22 cellular contexts compared by ENCODE assay signal in the genomic region with DNA sequence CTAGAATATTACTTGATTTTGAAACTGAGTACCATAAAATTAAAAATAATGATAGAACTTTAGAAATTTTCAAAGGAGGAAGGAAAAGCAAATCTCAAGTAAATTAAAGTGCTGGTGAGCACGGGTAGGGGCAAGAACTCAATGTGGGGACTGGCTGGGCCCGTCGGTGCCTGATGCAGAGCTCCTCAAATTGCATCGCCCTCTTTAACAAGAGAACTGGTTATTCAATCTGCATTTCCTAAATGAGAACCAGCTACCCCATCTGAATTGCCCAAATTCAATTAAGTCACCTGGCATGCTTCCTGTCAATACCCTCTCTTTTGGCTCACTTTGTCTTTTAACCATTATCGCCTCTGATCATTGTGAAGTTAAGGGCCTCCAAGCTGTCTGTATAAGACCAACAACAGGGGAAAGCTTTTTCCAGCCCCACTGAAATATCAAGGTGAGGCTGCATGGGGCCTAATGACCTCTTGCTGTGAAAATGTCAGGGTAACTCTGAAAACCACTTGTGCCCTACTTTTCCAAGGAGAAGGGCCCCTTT.
A peak's percentile ranks its signal among the peaks of the same experiment; 100 is the strongest.
DNase-seq lines count a peak whose midpoint lies in the region; ATAC-seq and TF ChIP-seq lines count a peak whose summit lies in the region.
"Had no signal": no experiment of that assay in that cellular context is flagged by ENCODE, and none has a peak within 500 bp of the region (broad histone marks: within the 10 kb centered on the region; RNA-seq: fewer than 3 reads in every experiment).

No MANE protein-coding gene starts in this region.

- H3K4me3 ChIP-seq in GM23338 (no peak overlapping the region), HUES64 (ENCODE audit: low read length) (no peak overlapping the region), iPS-18a (ENCODE audit: low read length) (peak overlapping the region; percentile 0)
- H3K4me3 ChIP-seq: A549, K562, MG63 had no signal

- peak; percentile 38 for DNase-seq in GM23338 (ENCODE audit: low spot score)
- peak; percentile 81 for DNase-seq in SK-N-DZ (ENCODE audit: low spot score)
- no peak for DNase-seq in activated naive CD4-positive, alpha-beta T cell treated with anti-CD3 and anti-CD28 coated beads, Interleukin-2, amount 50 U/mL, for 72 hours (ENCODE audit: low spot score in 2 of 2)
- DNase-seq in stimulated activated effector memory CD8-positive, alpha-beta T cell treated with anti-CD3 and anti-CD28 coated beads, Interleukin-12 subunit alpha, Interleukin-12 subunit beta, amount 100 ng/mL, for 72 hours (ENCODE audit: low spot score in 2 of 2) = no peak
- no peak for DNase-seq in activated CD4-positive, alpha-beta T cell treated with anti-CD3 and anti-CD28 coated beads, Interleukin-2, amount 50 U/mL, for 1 hour
- DNase-seq: DMS53, H7, HFFc6, MG63, NCI-H2029 treated with DMSO at 0.1 percent for 48 hours, NCI-H510A treated with DMSO at 0.1 percent for 48 hours, NCI-H748 treated with DMSO at 0.1 percent for 48 hours, SIG-M5, T-helper 1 cell had no signal

- no peaks in the 10 kb centered on the region for H3K27me3 ChIP-seq in GM23338 (ENCODE audit: insufficient read depth)
- H3K27me3 ChIP-seq in HUES64 (ENCODE audit: insufficient read depth, low read length) = peaks cover 5% of the 10 kb centered on the region; the same call in 1 of the 2 replicates
- H3K27me3 ChIP-seq in iPS-18a (ENCODE audit: control insufficient read depth, insufficient read depth, low read length) = peaks cover 3% of the 10 kb centered on the region
- H3K27me3 ChIP-seq: MG63 had no signal

- H3K79me2 ChIP-seq in GM23338 (replicated peaks; ENCODE audit: insufficient read depth) = no peaks in the 10 kb centered on the region

- H3K9me3 ChIP-seq in HUES64 (ENCODE audit: insufficient read depth, low read depth, low read length) (no peaks in the 10 kb centered on the region), iPS-18a (ENCODE audit: control insufficient read depth, low read depth, low read length) (no peaks in the 10 kb centered on the region)
- H3K9me3 ChIP-seq: A549 had no signal

- H3K9me3 Mint-ChIP-seq in GM23338 = no peaks in the 10 kb centered on the region
- no peaks in the 10 kb centered on the region for H3K9me3 Mint-ChIP-seq in activated naive CD4-positive, alpha-beta T cell treated with anti-CD3 and anti-CD28 coated beads, Interleukin-2, amount 50 U/mL, for 72 hours
- H3K9me3 Mint-ChIP-seq in stimulated activated effector memory CD8-positive, alpha-beta T cell treated with anti-CD3 and anti-CD28 coated beads, Interleukin-12 subunit alpha, Interleukin-12 subunit beta, amount 100 ng/mL, for 72 hours = no peaks in the 10 kb centered on the region
- H3K9me3 Mint-ChIP-seq: CD14-positive monocyte, HFFc6 had no signal

- no peak for TF ChIP-seq CTCF in GM23338 (conservative IDR thresholded peaks at IDR 0.05; ENCODE audit: low read depth in 2 of 2)

- H2AFZ ChIP-seq in GM23338 = no peak overlapping the region

- H3K27ac ChIP-seq in GM23338 (ENCODE audit: low read depth) = peak overlapping the region; percentile 67; the same call in 1 of the 2 replicates
- peak overlapping the region; percentile 32; the same call in 1 of the 2 replicates for H3K27ac ChIP-seq in HUES64 (ENCODE audit: low read depth, low read length)
- no peak overlapping the region for H3K27ac ChIP-seq in iPS-18a (ENCODE audit: low read length)
- H3K27ac ChIP-seq: A549 had no signal

- H3K9ac ChIP-seq in HUES64 (ENCODE audit: low read depth, low read length) (peak overlapping the region; percentile 36; the same call in 1 of the 2 replicates), iPS-18a (ENCODE audit: low read length) (no peak overlapping the region)

- no peak overlapping the region for H3K4me3 Mint-ChIP-seq in GM23338
- no peak overlapping the region for H3K4me3 Mint-ChIP-seq in stimulated activated effector memory CD8-positive, alpha-beta T cell treated with anti-CD3 and anti-CD28 coated beads, Interleukin-12 subunit alpha, Interleukin-12 subunit beta, amount 100 ng/mL, for 72 hours
- H3K4me3 Mint-ChIP-seq: B cell, CD14-positive monocyte, HFFc6 had no signal

- H3K4me1 Mint-ChIP-seq in GM23338 = peaks cover 53% of the 10 kb centered on the region
- H3K4me1 Mint-ChIP-seq in stimulated activated effector memory CD8-positive, alpha-beta T cell treated with anti-CD3 and anti-CD28 coated beads, Interleukin-12 subunit alpha, Interleukin-12 subunit beta, amount 100 ng/mL, for 72 hours = no peaks in the 10 kb centered on the region
- H3K4me1 Mint-ChIP-seq: B cell, CD14-positive monocyte had no signal

- H3K36me3 Mint-ChIP-seq in GM23338 (ENCODE audit: low read depth) = no peaks in the 10 kb centered on the region
- no peaks in the 10 kb centered on the region for H3K36me3 Mint-ChIP-seq in activated naive CD4-positive, alpha-beta T cell treated with anti-CD3 and anti-CD28 coated beads, Interleukin-2, amount 50 U/mL, for 72 hours
- no peaks in the 10 kb centered on the region for H3K36me3 Mint-ChIP-seq in stimulated activated effector memory CD8-positive, alpha-beta T cell treated with anti-CD3 and anti-CD28 coated beads, Interleukin-12 subunit alpha, Interleukin-12 subunit beta, amount 100 ng/mL, for 72 hours
- H3K36me3 Mint-ChIP-seq: CD14-positive monocyte had no signal

- H3K27ac Mint-ChIP-seq in GM23338 = no peak overlapping the region
- no peak overlapping the region for H3K27ac Mint-ChIP-seq in activated naive CD4-positive, alpha-beta T cell treated with anti-CD3 and anti-CD28 coated beads, Interleukin-2, amount 50 U/mL, for 72 hours
- H3K27ac Mint-ChIP-seq in stimulated activated effector memory CD8-positive, alpha-beta T cell treated with anti-CD3 and anti-CD28 coated beads, Interleukin-12 subunit alpha, Interleukin-12 subunit beta, amount 100 ng/mL, for 72 hours = no peak overlapping the region
- H3K27ac Mint-ChIP-seq: B cell, CD14-positive monocyte, HFFc6 had no signal

- WGBS in HUES64 = 43% methylated on average over 5 of the region's 5 CpGs

- peaks cover 4% of the 10 kb centered on the region for H3K27me3 Mint-ChIP-seq in GM23338 (ENCODE audit: insufficient read depth, low read depth, poor library complexity)

- peak; percentile 67 for ATAC-seq in GM23338
- no peak for ATAC-seq in activated naive CD4-positive, alpha-beta T cell treated with anti-CD3 and anti-CD28 coated beads, Interleukin-2, amount 50 U/mL, for 72 hours
- no peak for ATAC-seq in stimulated activated effector memory CD8-positive, alpha-beta T cell treated with anti-CD3 and anti-CD28 coated beads, Interleukin-12 subunit alpha, Interleukin-12 subunit beta, amount 100 ng/mL, for 72 hours
- ATAC-seq: A549, HepG2, K562, Panc1 had no signal

- no peaks in the 10 kb centered on the region for H3K36me3 ChIP-seq in GM23338 (ENCODE audit: insufficient read depth)
- no peaks in the 10 kb centered on the region for H3K36me3 ChIP-seq in HUES64 (ENCODE audit: insufficient read depth, low read length)
- no peaks in the 10 kb centered on the region for H3K36me3 ChIP-seq in iPS-18a (ENCODE audit: control insufficient read depth, low read depth, low read length)
- H3K36me3 ChIP-seq: MG63 had no signal

- H3K4me1 ChIP-seq in GM23338 (ENCODE audit: insufficient read depth) = peaks cover 31% of the 10 kb centered on the region
- H3K4me1 ChIP-seq in HUES64 (ENCODE audit: insufficient read depth, low read length) = peaks cover 30% of the 10 kb centered on the region
- H3K4me1 ChIP-seq in iPS-18a (ENCODE audit: control insufficient read depth, low read depth, low read length) = peaks cover 36% of the 10 kb centered on the region

- H3K4me2 ChIP-seq in GM23338 = peak overlapping the region; percentile 39
- H3K4me2 ChIP-seq: A549 had no signal

- H3K9me2 ChIP-seq in GM23338 (ENCODE audit: insufficient read depth) = peaks cover 5% of the 10 kb centered on the region; the same call in 1 of the 2 replicates

- H3F3A ChIP-seq in GM23338 (replicated peaks; ENCODE audit: low read depth) = no peaks in the 10 kb centered on the region

- H4K20me1 ChIP-seq in GM23338 (replicated peaks; ENCODE audit: insufficient read depth) = no peaks in the 10 kb centered on the region

Comparison
In these comparisons a context has a peak if more than half of its experiments do, and no peak if none do; other contexts are left out.
1. DNase-seq: peak in GM23338 (single experiment) and SK-N-DZ (single experiment); none in activated naive CD4-positive, alpha-beta T cell treated with anti-CD3 and anti-CD28 coated beads, Interleukin-2, amount 50 U/mL, for 72 hours (0 of 2), stimulated activated effector memory CD8-positive, alpha-beta T cell treated with anti-CD3 and anti-CD28 coated beads, Interleukin-12 subunit alpha, Interleukin-12 subunit beta, amount 100 ng/mL, for 72 hours (0 of 2) and activated CD4-positive, alpha-beta T cell treated with anti-CD3 and anti-CD28 coated beads, Interleukin-2, amount 50 U/mL, for 1 hour (single experiment).